ENCODE assay signal across 29 cellular contexts in the genomic region with DNA sequence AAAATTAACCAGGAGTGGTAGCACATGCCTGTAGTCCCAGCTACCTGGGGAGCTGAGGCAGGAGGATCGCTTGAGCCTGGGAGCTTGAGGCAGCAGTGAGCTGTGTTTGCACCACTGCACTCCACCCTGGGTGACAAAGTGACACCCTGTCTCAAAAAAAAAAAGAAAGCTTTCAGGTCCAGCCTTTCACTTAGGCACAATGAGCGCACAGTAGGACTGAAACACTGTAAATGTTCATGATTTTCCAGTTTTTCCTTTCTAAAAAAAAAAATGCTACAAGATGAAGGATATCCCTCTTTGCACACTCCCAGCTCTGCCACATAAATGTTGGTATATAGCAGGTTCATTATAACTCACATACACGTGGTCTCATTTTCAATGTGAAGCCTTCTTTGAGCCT. TPM values are rescaled to one million over a fixed set of nuclear protein-coding genes. Genes with fewer than 3 reads are reported as not detected.
"Had no signal": no experiment of that assay in that cellular context is flagged by ENCODE, and none has a peak within 500 bp of the region (broad histone marks: within the 10 kb centered on the region; RNA-seq: fewer than 3 reads in every experiment).

No MANE protein-coding gene starts in this region.

- H3K4me3 ChIP-seq: pancreas, prostate gland, skin epidermis, smooth muscle cell, spleen, thoracic aorta, thyroid gland, tibial nerve, upper lobe of left lung, vagina had no signal

- H3K27ac ChIP-seq: neutrophil, pancreas, prostate gland, skin epidermis, spleen, thoracic aorta, thyroid gland, tibial nerve, upper lobe of left lung, vagina had no signal

- ATAC-seq: naive thymus-derived CD8-positive, alpha-beta T cell; natural killer cell treated with Interleukin-12 subunit alpha and Interleukin-12 subunit beta and Interleukin-15 and Interleukin-18, amount 100 ng/mL, for 72 hours; pancreas; right cardiac atrium; sciatic nerve; stimulated activated memory B cell treated with anti-CD40 and anti-IgM and Interleukin-4, amounts not matched to agents 10 μg/mL and 1 μg/mL and 100 μg/mL, for 72 hours; stimulated activated naive CD8-positive, alpha-beta T cell treated with anti-CD3 and anti-CD28 coated beads, Interleukin-15, amount 100 ng/mL, for 72 hours; stimulated activated naive CD8-positive, alpha-beta T cell treated with anti-CD3 and anti-CD28 coated beads, Interleukin-15, Interleukin-2, amounts not matched to agents 100 U/mL and 50 U/mL, for 24 hours had no signal

- DNase-seq: naive B cell; naive thymus-derived CD8-positive, alpha-beta T cell; nephron progenitor cell; nucleus accumbens; pancreas; spleen; stimulated activated CD4-positive, alpha-beta T cell treated with anti-CD3 and anti-CD28 coated beads, Interleukin-12 subunit alpha, Interleukin-12 subunit beta, amount 100 ng/mL, for 4 hours; stimulated activated CD4-positive, alpha-beta T cell treated with anti-CD3 and anti-CD28 coated beads, Interleukin-1b, Interleukin-23, amount 100 ng/mL, for 48 hours; stimulated activated CD4-positive, alpha-beta T cell treated with anti-CD3 and anti-CD28 coated beads, Interleukin-4, amount 100 ng/mL, for 1 hour; stimulated activated CD4-positive, alpha-beta T cell treated with anti-CD3 and anti-CD28 coated beads, Interleukin-4, amount 100 ng/mL, for 4 hours; stimulated activated CD8-positive, alpha-beta memory T cell treated with anti-CD3 and anti-CD28 coated beads, Interleukin-4, amount 100 ng/mL, for 48 hours; stimulated activated naive CD4-positive, alpha-beta T cell; stimulated activated naive CD8-positive, alpha-beta T cell treated with anti-CD3 and anti-CD28 coated beads, Interleukin-15, amount 100 ng/mL, for 72 hours; stimulated activated naive CD8-positive, alpha-beta T cell treated with anti-CD3 and anti-CD28 coated beads, Interleukin-15, Interleukin-2, amounts not matched to agents 100 U/mL and 50 U/mL, for 24 hours; thyroid gland; trophoblast cell; upper lobe of left lung had no signal

- H3K4me2 ChIP-seq: smooth muscle cell had no signal

- H3K4me1 ChIP-seq: prostate gland had no signal

- H3K36me3 ChIP-seq: neutrophil, pancreas, prostate gland, thoracic aorta, vagina had no signal

- H3K9me3 ChIP-seq: neutrophil, pancreas, prostate gland, thyroid gland had no signal

- FAIRE-seq: pancreas, urothelium cell line had no signal

- H3K27me3 ChIP-seq: pancreas, thyroid gland, tibial nerve, upper lobe of left lung, vagina had no signal

RNA-seq across cellular contexts. Expression of a gene that starts 17.9 kb away (rescaled TPM):
- total RNA-seq: naive thymus-derived CD8-positive, alpha-beta T cell; vagina had no signal
